8 cellular contexts compared by ENCODE assay signal in genomic region chr3:14651440-14652251, GRCh38. TPM values are rescaled to one million over a fixed set of nuclear protein-coding genes. Genes with fewer than 3 reads are reported as not detected.
A peak's percentile ranks its signal among the peaks of the same experiment; 100 is the strongest.
DNase-seq lines count a peak whose midpoint lies in the region; ATAC-seq and TF ChIP-seq lines count a peak whose summit lies in the region.

CCDC174 (plus strand) TSS chr3:14651762; CDS start chr3:14651837, 75 bp downstream.

- peak within 1 kb of the TSS; percentile 87 to 89 for H3K27ac ChIP-seq in testis

- no peaks in the 10 kb centered on the region for H3K9me3 ChIP-seq in testis

- peaks cover 22 to 25% of the 10 kb centered on the region in 2 donors for H3K36me3 Mint-ChIP-seq in activated naive CD4-positive, alpha-beta T cell treated with anti-CD3 and anti-CD28 coated beads, Interleukin-2, amount 50 U/mL, for 72 hours

- peak within 1 kb of the TSS; percentile 84 for H3K4me3 ChIP-seq in GM08714 (ENCODE audit: low read length)
- H3K4me3 ChIP-seq in testis, result peak within 1 kb of the TSS; percentile 80 to 81

- H3K36me3 ChIP-seq in testis (ENCODE audit: low read depth, missing control alignments), result no peaks in the 10 kb centered on the region

- ATAC-seq in HG02610 (IDR thresholded peaks at IDR 0.05; ENCODE audit: unreplicated experiment) (peak; percentile 98), omental fat pad (ENCODE audit: low FRiP score) (peak; percentile 99)
- ATAC-seq in activated naive CD4-positive, alpha-beta T cell treated with anti-CD3 and anti-CD28 coated beads, Interleukin-2, amount 50 U/mL, for 72 hours, result peak; percentile 98 to 99

- H3K4me1 ChIP-seq in testis, result peaks cover 26% of the 10 kb centered on the region

- no peaks in the 10 kb centered on the region for H3K9me3 Mint-ChIP-seq in activated naive CD4-positive, alpha-beta T cell treated with anti-CD3 and anti-CD28 coated beads, Interleukin-2, amount 50 U/mL, for 72 hours

- no peak for TF ChIP-seq CTCF in omental fat pad (IDR thresholded peaks at IDR 0.05)
- no peak for TF ChIP-seq CTCF in testis (IDR thresholded peaks at IDR 0.05)

- peak; percentile 44 for TF ChIP-seq POLR2A in testis (IDR thresholded peaks at IDR 0.05)

- 0 to 1% methylated on average over 40 to 46 of the region's 47 CpGs for WGBS in testis, 2 donors

- intact Hi-C loops in testis (cut with DNase I; ENCODE audit: low total_unique reads), result no loop called here

- no peaks in the 10 kb centered on the region for H3K27me3 ChIP-seq in testis

- H3K27ac Mint-ChIP-seq in activated naive CD4-positive, alpha-beta T cell treated with anti-CD3 and anti-CD28 coated beads, Interleukin-2, amount 50 U/mL, for 72 hours, result peak within 1 kb of the TSS; percentile 99

- DNase-seq in NCI-H1092 treated with DMSO at 0.1 percent for 48 hours (lab: John Stamatoyannopoulos, UW) (peak; percentile 100), SKM-1 (lab: John Stamatoyannopoulos, UW; ENCODE audit: unreplicated experiment) (peak; percentile 97), glomerular visceral epithelial cell (ENCODE audit: extremely low spot score) (peak; percentile 98), omental fat pad (ENCODE audit: low spot score) (peak; percentile 89), testis (peak; percentile 98)
- peak; percentile 93 to 95 for DNase-seq in activated naive CD4-positive, alpha-beta T cell treated with anti-CD3 and anti-CD28 coated beads, Interleukin-2, amount 50 U/mL, for 72 hours (ENCODE audit: low spot score in 2 of 2)

RNA-seq across cellular contexts. Expression of gene CCDC174, which starts in this region (rescaled TPM):
- 10 to 100 TPM; 19.8 to 23.3 TPM for total RNA-seq in activated naive CD4-positive, alpha-beta T cell treated with anti-CD3 and anti-CD28 coated beads, Interleukin-2, amount 50 U/mL, for 72 hours
- 10 to 100 TPM; 11.0 to 28.1 (median 16.2) TPM for total RNA-seq in omental fat pad
- total RNA-seq in testis, result 10 to 100 TPM; 25.3 to 38.0 TPM
- 19.1 TPM for polyA plus RNA-seq in testis (ENCODE audit: insufficient read depth, low read depth, low replicate concordance)

Comparison
In these comparisons a context has a peak if more than half of its experiments do, and no peak if none do; other contexts are left out.
1. Peak in every context shown above with its lines: DNase-seq, ATAC-seq, H3K4me3 ChIP-seq and H3K27ac ChIP-seq.